In genomic region chr10:100970076-100970913, GRCh38 we compare ENCODE assay signal across 8 cellular contexts. TPM values are rescaled to one million over a fixed set of nuclear protein-coding genes. Genes with fewer than 3 reads are reported as not detected.
A peak's percentile ranks its signal among the peaks of the same experiment; 100 is the strongest.
DNase-seq lines count a peak whose midpoint lies in the region; ATAC-seq, FAIRE-seq and TF ChIP-seq lines count a peak whose summit lies in the region.

No MANE protein-coding gene starts in this region.

- TF ChIP-seq CTCF in A549 (IDR thresholded peaks at IDR 0.05) = no peak

- TF ChIP-seq EP300 in A549 (IDR thresholded peaks at IDR 0.05) (no peak), Ishikawa (IDR thresholded peaks at IDR 0.05; ENCODE audit: borderline replicate concordance) (no peak)

- in situ Hi-C loops in KBM-7 (cut with MboI; ENCODE audit: low pct_unique_long_range_greater_than_20kb, low sequenced_read_pairs) = no loop called here

- TF ChIP-seq RAD21 in A549 (conservative IDR thresholded peaks at IDR 0.05 in 1 of 2, IDR thresholded peaks at IDR 0.05 in 1 of 2) = no peak
- no peak for TF ChIP-seq RAD21 in Ishikawa (IDR thresholded peaks at IDR 0.05; ENCODE audit: low read depth)

- H3K4me3 ChIP-seq in A549 = peak overlapping the region; percentile 84

- no peaks in the 10 kb centered on the region for H3K9me3 ChIP-seq in A549

- peaks cover 34% of the 10 kb centered on the region for H3K4me1 ChIP-seq in A549

- no peak for FAIRE-seq in A549 (lab: Jason Lieb, UNC)

- DNase-seq in A549 (ENCODE audit: low read depth in 1 of 2, low spot score in 1 of 2) = peak; percentile 44 to 45
- peak; percentile 78 for DNase-seq in iPS-NIHi11 (ENCODE audit: low spot score)
- peak; percentile 48 for DNase-seq in stimulated activated CD8-positive, alpha-beta memory T cell treated with anti-CD3 and anti-CD28 coated beads, Interleukin-4, amount 100 ng/mL, for 48 hours
- no peak for DNase-seq in KBM-7
- DNase-seq in epidermal melanocyte (ENCODE audit: insufficient read length, low spot score) = no peak

- POLR2A ChIA-PET in A549 (lab: Yijun Ruan, JAX) = no interaction called here

- peak; percentile 25 to 48; a peak in 5 of 6 replicates for ATAC-seq in A549
- no peak for ATAC-seq in HG03175 (IDR thresholded peaks at IDR 0.05; ENCODE audit: unreplicated experiment)

- no peak for TF ChIP-seq POLR2A in A549 (IDR thresholded peaks at IDR 0.05; ENCODE audit: low read length)

- 23% methylated on average over 13 of the region's 13 CpGs for WGBS in A549 (ENCODE audit: missing lambda C conversion rate)

- peak overlapping the region; percentile 70 to 88; a peak in 5 of 6 replicates for H3K27ac ChIP-seq in A549
- H3K27ac ChIP-seq in angular gyrus (ENCODE audit: low read depth, low read length) = peak overlapping the region; percentile 65

- H3K4me2 ChIP-seq in A549 = peak overlapping the region; percentile 98

- CTCF ChIA-PET in A549 (lab: Yijun Ruan, JAX) = interaction anchor here (0.5 to 2.8 kb wide), 10 partner anchors 10 to 44 kb away, joined by 3 to 13 read pairs (median 6); no protein-coding TSS in a partner anchor

TF ChIP-seq in A549, 52 proteins besides CTCF, POLR2A, EP300 and RAD21:
- TF ChIP-seq RCOR1 (IDR thresholded peaks at IDR 0.05; ENCODE audit: low read depth, low read length) (no peak), HEYL (CRISPR knock-in tag; IDR thresholded peaks at IDR 0.05) (no peak), FOXS1 (CRISPR knock-in tag; IDR thresholded peaks at IDR 0.05) (no peak), SREBF2 (IDR thresholded peaks at IDR 0.05) (no peak), TP53 (CRISPR knock-in tag; IDR thresholded peaks at IDR 0.05) (no peak), CHD2 (IDR thresholded peaks at IDR 0.05; ENCODE audit: low read length, partially characterized antibody) (no peak), MYC (IDR thresholded peaks at IDR 0.05; ENCODE audit: borderline replicate concordance, low read length) (no peak), GATA3 (IDR thresholded peaks at IDR 0.05; ENCODE audit: borderline replicate concordance) (no peak), PHF8 (IDR thresholded peaks at IDR 0.05; ENCODE audit: borderline replicate concordance, low read depth) (no peak)

TF ChIP-seq in Ishikawa, 13 proteins besides CTCF, POLR2A, EP300 and RAD21:
- no peak for TF ChIP-seq TCF12 (IDR thresholded peaks at IDR 0.05; ENCODE audit: low read depth)
- TF ChIP-seq, protein P1, sequence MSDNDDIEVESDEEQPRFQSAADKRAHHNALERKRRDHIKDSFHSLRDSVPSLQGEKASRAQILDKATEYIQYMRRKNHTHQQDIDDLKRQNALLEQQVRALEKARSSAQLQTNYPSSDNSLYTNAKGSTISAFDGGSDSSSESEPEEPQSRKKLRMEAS (IDR thresholded peaks at IDR 0.05) = 0 out of 2 replicates have a peak, but pooled peaks have one; percentile 1
- no peak for TF ChIP-seq CREB1 (IDR thresholded peaks at IDR 0.05; ENCODE audit: low read depth)
- TF ChIP-seq TEAD4 (IDR thresholded peaks at IDR 0.05) = no peak
- TF ChIP-seq NFIC (IDR thresholded peaks at IDR 0.05) = no peak
- no peak; the same call in 1 of the 2 replicates for TF ChIP-seq ZBTB7A (IDR thresholded peaks at IDR 0.05; ENCODE audit: low read depth)
- 0 out of 2 replicates have a peak, but pooled peaks have one; percentile 13 for TF ChIP-seq YY1 (IDR thresholded peaks at IDR 0.05; ENCODE audit: low read depth)

RNA-seq across cellular contexts. Expression of gene SEMA4G, which starts 1.0 kb away (rescaled TPM):
- polyA plus RNA-seq in A549 (2011; rRNA removed) (17.4 and 31.1 TPM in 2 replicates), A549 (2017; fragmentation: RNase III; extraction: RNeasy Plus Mini Kit Qiagen cat#74134 plus additional on column Dnase treatment) (10.2 to 13.5 TPM (median 13.3 TPM) in 3 replicates)
- 10.7 and 14.0 TPM in 2 replicates for polyA plus RNA-seq in A549 (2012; cell fraction: cytosol; rRNA removed)
- polyA plus RNA-seq in A549 (2012; cell fraction: nucleus; rRNA removed) = 22.3 and 28.5 TPM in 2 replicates
- polyA minus RNA-seq in A549 (2011; rRNA and poly(A)+ RNA removed) = 27.1 and 33.0 TPM in 2 replicates

RNA-seq across cellular contexts. Expression of gene MRPL43, which starts 17.0 kb away (rescaled TPM):
- polyA plus RNA-seq in A549 (2011; rRNA removed) = 76.3 and 77.4 TPM in 2 replicates
- 193 and 212 TPM in 2 replicates for polyA plus RNA-seq in A549 (2012; cell fraction: cytosol; rRNA removed)
- 145 and 218 TPM in 2 replicates for polyA plus RNA-seq in A549 (2012; cell fraction: nucleus; rRNA removed)
- polyA plus RNA-seq in A549 (2017; fragmentation: RNase III; extraction: RNeasy Plus Mini Kit Qiagen cat#74134 plus additional on column Dnase treatment) = 82.2 to 86.7 TPM (median 83.4 TPM) in 3 replicates
- 17.5 and 27.5 TPM in 2 replicates for polyA minus RNA-seq in A549 (2011; rRNA and poly(A)+ RNA removed)

RNA-seq across cellular contexts. Expression of gene TWNK, which starts 17.0 kb away (rescaled TPM):
- 21.1 and 26.7 TPM in 2 replicates for polyA plus RNA-seq in A549 (2011; rRNA removed)
- polyA plus RNA-seq in A549 (2012; cell fraction: cytosol; rRNA removed) = 19.5 and 21.8 TPM in 2 replicates
- polyA plus RNA-seq in A549 (2012; cell fraction: nucleus; rRNA removed) = 16.0 and 20.8 TPM in 2 replicates
- polyA plus RNA-seq in A549 (2017; fragmentation: RNase III; extraction: RNeasy Plus Mini Kit Qiagen cat#74134 plus additional on column Dnase treatment) = 34.7 to 36.0 TPM (median 35.9 TPM) in 3 replicates
- polyA minus RNA-seq in A549 (2011; rRNA and poly(A)+ RNA removed) = 21.0 and 21.4 TPM in 2 replicates

RNA-seq across cellular contexts. Expression of gene LZTS2, which starts 29.3 kb away (rescaled TPM):
- polyA plus RNA-seq in A549 (2011; rRNA removed) (13.8 and 15.7 TPM in 2 replicates), A549 (2017; fragmentation: RNase III; extraction: RNeasy Plus Mini Kit Qiagen cat#74134 plus additional on column Dnase treatment) (23.8 to 35.5 TPM (median 34.0 TPM) in 3 replicates)
- polyA plus RNA-seq in A549 (2012; cell fraction: cytosol; rRNA removed) = 24.1 and 41.0 TPM in 2 replicates
- 98.0 and 113 TPM in 2 replicates for polyA plus RNA-seq in A549 (2012; cell fraction: nucleus; rRNA removed)
- polyA minus RNA-seq in A549 (2011; rRNA and poly(A)+ RNA removed) = 17.2 and 17.9 TPM in 2 replicates

RNA-seq across cellular contexts. Expression of gene SLF2, which starts 57.5 kb away (rescaled TPM):
- 12.4 and 16.6 TPM in 2 replicates for polyA plus RNA-seq in A549 (2011; rRNA removed)
- polyA plus RNA-seq in A549 (2012; cell fraction: cytosol; rRNA removed) = 5.2 and 5.8 TPM in 2 replicates
- 5.9 and 9.4 TPM in 2 replicates for polyA plus RNA-seq in A549 (2012; cell fraction: nucleus; rRNA removed)
- 12.3 to 13.6 TPM (median 13.0 TPM) in 3 replicates for polyA plus RNA-seq in A549 (2017; fragmentation: RNase III; extraction: RNeasy Plus Mini Kit Qiagen cat#74134 plus additional on column Dnase treatment)
- polyA minus RNA-seq in A549 (2011; rRNA and poly(A)+ RNA removed) = 10.4 and 12.0 TPM in 2 replicates

Comparison
In these comparisons a context has a peak if more than half of its experiments do, and no peak if none do; other contexts are left out.
1. DNase-seq: peak in A549 (2 of 2), iPS-NIHi11 (single experiment) and stimulated activated CD8-positive, alpha-beta memory T cell treated with anti-CD3 and anti-CD28 coated beads, Interleukin-4, amount 100 ng/mL, for 48 hours (single experiment); none in KBM-7 (single experiment) and epidermal melanocyte (single experiment).